Comparison of ENCODE assay signal across 25 cellular contexts in the genomic region with DNA sequence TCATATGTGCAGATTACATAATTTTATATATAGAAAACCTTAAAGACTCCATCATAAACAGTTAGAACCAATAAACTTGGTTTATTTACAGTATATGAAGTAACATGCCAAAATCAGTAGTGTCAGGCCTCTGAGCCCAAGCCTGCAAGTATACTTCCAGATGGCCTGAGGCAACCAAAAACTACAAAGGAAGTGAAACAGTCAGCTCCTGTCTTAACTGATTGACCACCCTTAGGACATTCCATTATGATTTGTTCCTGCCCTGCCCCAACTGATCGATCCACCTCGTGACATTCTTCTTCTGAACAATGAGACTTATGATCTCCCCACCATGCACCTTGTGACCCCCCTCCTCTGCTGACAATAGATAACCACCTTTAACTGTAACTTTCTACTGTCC.
"Had no signal": no experiment of that assay in that cellular context is flagged by ENCODE, and none has a peak within 500 bp of the region (broad histone marks: within the 10 kb centered on the region; RNA-seq: fewer than 3 reads in every experiment).

No MANE protein-coding gene starts in this region.

- H3K4me3 Mint-ChIP-seq: activated CD4-positive, alpha-beta memory T cell treated with anti-CD3 and anti-CD28 coated beads for 36 hours; activated naive CD8-positive, alpha-beta T cell treated with anti-CD3 and anti-CD28 coated beads for 36 hours; effector memory CD8-positive, alpha-beta T cell; memory B cell; stimulated activated effector memory CD8-positive, alpha-beta T cell treated with anti-CD3 and anti-CD28 coated beads, Interleukin-12 subunit alpha, Interleukin-12 subunit beta, amount 100 ng/mL, for 72 hours; stimulated activated naive CD8-positive, alpha-beta T cell treated with anti-CD3 and anti-CD28 coated beads, Interleukin-15, amount 100 ng/mL, for 72 hours had no signal

- H3K27me3 ChIP-seq: breast epithelium, colonic mucosa, dorsolateral prefrontal cortex, tibial artery had no signal

- H3K9me3 ChIP-seq: colonic mucosa, tibial artery had no signal

- H3K27ac ChIP-seq: breast epithelium, colonic mucosa, dorsolateral prefrontal cortex, tibial artery had no signal

- H3K36me3 Mint-ChIP-seq: activated CD4-positive, alpha-beta memory T cell treated with anti-CD3 and anti-CD28 coated beads for 36 hours; activated naive CD8-positive, alpha-beta T cell treated with anti-CD3 and anti-CD28 coated beads for 36 hours; memory B cell; stimulated activated effector memory CD8-positive, alpha-beta T cell treated with anti-CD3 and anti-CD28 coated beads, Interleukin-12 subunit alpha, Interleukin-12 subunit beta, amount 100 ng/mL, for 72 hours had no signal

- H3K4me1 Mint-ChIP-seq: activated naive CD8-positive, alpha-beta T cell treated with anti-CD3 and anti-CD28 coated beads for 36 hours; memory B cell; stimulated activated effector memory CD8-positive, alpha-beta T cell treated with anti-CD3 and anti-CD28 coated beads, Interleukin-12 subunit alpha, Interleukin-12 subunit beta, amount 100 ng/mL, for 72 hours; stimulated activated naive CD8-positive, alpha-beta T cell treated with anti-CD3 and anti-CD28 coated beads, Interleukin-15, amount 100 ng/mL, for 72 hours had no signal

- H3K27ac Mint-ChIP-seq: activated CD4-positive, alpha-beta memory T cell treated with anti-CD3 and anti-CD28 coated beads for 36 hours; activated naive CD8-positive, alpha-beta T cell treated with anti-CD3 and anti-CD28 coated beads for 36 hours; effector memory CD8-positive, alpha-beta T cell; memory B cell; stimulated activated effector memory CD8-positive, alpha-beta T cell treated with anti-CD3 and anti-CD28 coated beads, Interleukin-12 subunit alpha, Interleukin-12 subunit beta, amount 100 ng/mL, for 72 hours; stimulated activated naive CD8-positive, alpha-beta T cell treated with anti-CD3 and anti-CD28 coated beads, Interleukin-15, amount 100 ng/mL, for 72 hours had no signal

- ATAC-seq: effector memory CD8-positive, alpha-beta T cell; esophagus mucosa; left cardiac atrium; mucosa of descending colon; sciatic nerve; stimulated activated effector memory CD8-positive, alpha-beta T cell treated with anti-CD3 and anti-CD28 coated beads, Interleukin-12 subunit alpha, Interleukin-12 subunit beta, amount 100 ng/mL, for 72 hours; stimulated activated naive CD8-positive, alpha-beta T cell treated with anti-CD3 and anti-CD28 coated beads, Interleukin-15, amount 100 ng/mL, for 72 hours had no signal

- FAIRE-seq: endothelial cell of umbilical vein, islet of Langerhans, small intestine had no signal

- H3K27me3 Mint-ChIP-seq: activated CD4-positive, alpha-beta memory T cell treated with anti-CD3 and anti-CD28 coated beads for 36 hours; activated naive CD8-positive, alpha-beta T cell treated with anti-CD3 and anti-CD28 coated beads for 36 hours; effector memory CD8-positive, alpha-beta T cell; memory B cell; stimulated activated naive CD8-positive, alpha-beta T cell treated with anti-CD3 and anti-CD28 coated beads, Interleukin-15, amount 100 ng/mL, for 72 hours had no signal

- DNase-seq: activated CD4-positive, alpha-beta memory T cell treated with anti-CD3 and anti-CD28 coated beads for 36 hours; activated CD4-positive, alpha-beta T cell treated with anti-CD3 and anti-CD28 coated beads for 48 hours; activated naive CD4-positive, alpha-beta T cell treated with Interleukin-2 at 50 U/mL for 16 hours; activated naive CD8-positive, alpha-beta T cell treated with anti-CD3 and anti-CD28 coated beads for 36 hours; activated T-cell treated with anti-CD3 and anti-CD28 coated beads, Interleukin-2, amount 50 U/mL, for 48 hours; colonic mucosa; dorsolateral prefrontal cortex; effector memory CD8-positive, alpha-beta T cell; head of caudate nucleus; left cardiac atrium; mucosa of descending colon; nucleus accumbens; posterior cingulate gyrus; small intestine; stimulated activated CD4-positive, alpha-beta T cell treated with anti-CD3 and anti-CD28 coated beads, Interleukin-2, amount 100 ng/mL, for 24 hours; stimulated activated naive CD8-positive, alpha-beta T cell treated with anti-CD3 and anti-CD28 coated beads, Interleukin-15, amount 100 ng/mL, for 72 hours; T-helper 9 cell; tibial artery had no signal
